ENCODE assay signal across 10 cellular contexts in the genomic region with DNA sequence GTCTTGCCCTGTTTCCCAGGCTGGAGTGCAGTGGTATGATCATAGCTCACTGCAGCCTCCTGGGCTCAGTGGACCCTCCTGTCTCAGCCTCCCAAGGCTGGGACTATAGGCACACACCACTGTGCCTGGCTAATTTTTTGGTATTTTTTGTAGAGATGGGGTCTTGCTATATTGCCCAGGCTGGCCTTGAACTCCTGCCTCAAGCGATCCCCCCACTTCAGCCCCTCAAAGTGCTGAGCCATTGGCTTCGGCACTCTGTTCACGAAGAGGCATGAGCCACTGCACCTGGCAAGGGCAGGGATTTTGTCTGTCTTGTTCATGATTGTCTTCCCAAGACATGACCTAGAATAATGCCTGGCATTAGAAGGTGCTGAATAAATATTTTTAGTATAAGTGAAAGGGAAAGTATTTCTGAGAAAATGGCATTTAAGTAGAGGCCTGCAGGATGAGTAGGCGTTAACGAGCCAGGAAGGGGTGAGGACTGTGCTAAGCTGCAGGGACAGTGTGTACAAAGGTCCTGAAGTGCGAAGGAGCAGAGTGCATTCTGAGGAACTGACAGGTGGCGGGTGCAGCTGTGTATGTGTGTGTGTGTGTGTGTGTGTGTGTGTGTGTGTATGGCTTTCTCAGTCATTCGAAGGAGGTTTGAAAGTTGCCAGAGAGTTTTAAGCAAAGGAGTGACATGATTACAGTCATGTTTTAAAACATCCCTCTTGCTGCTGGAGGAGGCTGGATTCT. TPM values are rescaled to one million over a fixed set of nuclear protein-coding genes. Genes with fewer than 3 reads are reported as not detected.
DNase-seq lines count a peak whose midpoint lies in the region; ATAC-seq lines count a peak whose summit lies in the region.
"Had no signal": no experiment of that assay in that cellular context is flagged by ENCODE, and none has a peak within 500 bp of the region (broad histone marks: within the 10 kb centered on the region; RNA-seq: fewer than 3 reads in every experiment).

No MANE protein-coding gene starts in this region.

- in situ Hi-C loops in Caki2 (cut with HindIII; ENCODE audit: low pct_unique_long_range_greater_than_20kb, low sequenced_read_pairs), result no loop called here
- in situ Hi-C loops in KBM-7 (cut with MboI; ENCODE audit: low pct_unique_long_range_greater_than_20kb, low sequenced_read_pairs), result no loop called here

- H3K4me3 Mint-ChIP-seq in activated naive CD8-positive, alpha-beta T cell treated with anti-CD3 and anti-CD28 coated beads, Interleukin-2, amount 10 ng/mL, durations not matched to agents 7 days and 5 days, result peak overlapping the region; percentile 0

- POLR2A ChIA-PET in activated naive CD8-positive, alpha-beta T cell treated with anti-CD3 and anti-CD28 coated beads, Interleukin-2, amount 10 ng/mL, durations not matched to agents 7 days and 5 days (lab: Charles Lee), result no interaction called here

- H3K9ac ChIP-seq in mucosa of stomach (ENCODE audit: low read length), result peak overlapping the region; percentile 36

- no peaks in the 10 kb centered on the region for H3K36me3 Mint-ChIP-seq in activated naive CD8-positive, alpha-beta T cell treated with anti-CD3 and anti-CD28 coated beads, Interleukin-2, amount 10 ng/mL, durations not matched to agents 7 days and 5 days

- DNase-seq in Caki2 (ENCODE audit: low read depth), result peak; percentile 60
- peak; percentile 54 for DNase-seq in KBM-7
- no peak for DNase-seq in activated naive CD8-positive, alpha-beta T cell treated with anti-CD3 and anti-CD28 coated beads, Interleukin-2, amount 10 ng/mL, durations not matched to agents 7 days and 5 days
- no peak for DNase-seq in NCI-H345 (lab: John Stamatoyannopoulos, UW)
- no peak for DNase-seq in NCI-H1092 (lab: John Stamatoyannopoulos, UW)
- DNase-seq: DMS153, NCI-H510A had no signal

- no peaks in the 10 kb centered on the region for H3K27me3 ChIP-seq in mucosa of stomach (ENCODE audit: control insufficient read depth, insufficient read depth, low read length)

- no peaks in the 10 kb centered on the region for H3K36me3 ChIP-seq in mucosa of stomach (ENCODE audit: control insufficient read depth, insufficient read depth, low read length)

- ATAC-seq in activated naive CD8-positive, alpha-beta T cell treated with anti-CD3 and anti-CD28 coated beads, Interleukin-2, amount 10 ng/mL, durations not matched to agents 7 days and 5 days (ENCODE audit: low read depth), result peak; percentile 93
- ATAC-seq in GM21717 (IDR thresholded peaks at IDR 0.05; ENCODE audit: unreplicated experiment) (no peak), GM19395 (IDR thresholded peaks at IDR 0.05; ENCODE audit: unreplicated experiment) (no peak)

- peak overlapping the region; percentile 15 for H3K27ac Mint-ChIP-seq in activated naive CD8-positive, alpha-beta T cell treated with anti-CD3 and anti-CD28 coated beads, Interleukin-2, amount 10 ng/mL, durations not matched to agents 7 days and 5 days

- peaks cover 32% of the 10 kb centered on the region for H3K4me1 Mint-ChIP-seq in activated naive CD8-positive, alpha-beta T cell treated with anti-CD3 and anti-CD28 coated beads, Interleukin-2, amount 10 ng/mL, durations not matched to agents 7 days and 5 days

- H3K4me1 ChIP-seq in mucosa of stomach (ENCODE audit: control insufficient read depth, insufficient read depth, low read length), result peaks cover 78% of the 10 kb centered on the region

- H3K9me3 Mint-ChIP-seq in activated naive CD8-positive, alpha-beta T cell treated with anti-CD3 and anti-CD28 coated beads, Interleukin-2, amount 10 ng/mL, durations not matched to agents 7 days and 5 days, result no peaks in the 10 kb centered on the region

- no peaks in the 10 kb centered on the region for H3K27me3 Mint-ChIP-seq in activated naive CD8-positive, alpha-beta T cell treated with anti-CD3 and anti-CD28 coated beads, Interleukin-2, amount 10 ng/mL, durations not matched to agents 7 days and 5 days

- no peak overlapping the region for H3K4me3 ChIP-seq in mucosa of stomach (ENCODE audit: low read length)

- H3K9me3 ChIP-seq in mucosa of stomach (ENCODE audit: control insufficient read depth, low read length), result no peaks in the 10 kb centered on the region

RNA-seq across cellular contexts. Expression of a gene that starts 43.0 kb away (rescaled TPM):
- 40.0 and 81.4 TPM in 2 replicates for total RNA-seq in Caki2 (2014; rRNA removed; shearing (Covaris generic); ENCODE audit: low replicate concordance)
- total RNA-seq in activated naive CD8-positive, alpha-beta T cell treated with anti-CD3 and anti-CD28 coated beads, Interleukin-2, amount 10 ng/mL, durations not matched to agents 7 days and 5 days, result 10 to 100 TPM; 33.6 to 39.5 TPM

Comparison
In these comparisons a context has a peak if more than half of its experiments do, and no peak if none do; other contexts are left out.
1. DNase-seq: peak in Caki2 (single experiment) and KBM-7 (single experiment); none in activated naive CD8-positive, alpha-beta T cell treated with anti-CD3 and anti-CD28 coated beads, Interleukin-2, amount 10 ng/mL, durations not matched to agents 7 days and 5 days (single experiment), NCI-H345 (single experiment) and NCI-H1092 (single experiment).